ENCODE assay signal across 2 cellular contexts in genomic region chr4:34619531-34620109, GRCh38.
TF ChIP-seq lines count a peak whose summit lies in the region.

No MANE protein-coding gene starts in this region.

TF ChIP-seq in IMR-90, 13 proteins besides CTCF, POLR2A, EP300 and RAD21 (continued from another document):
- no peak for TF ChIP-seq RCOR1 (IDR thresholded peaks at IDR 0.05; ENCODE audit: insufficient replicate concordance, low read length)
- TF ChIP-seq USF2 (IDR thresholded peaks at IDR 0.05; ENCODE audit: low read depth, low read length): no peak

TF ChIP-seq in K562, 482 proteins besides CTCF, POLR2A, EP300 and RAD21 (continued from another document):
- no peak for TF ChIP-seq HDAC3 (IDR thresholded peaks at IDR 0.05; ENCODE audit: borderline replicate concordance, partially characterized antibody)
- no peak for TF ChIP-seq ARID2 (IDR thresholded peaks at IDR 0.05)
- no peak for TF ChIP-seq RAD51 (IDR thresholded peaks at IDR 0.05; ENCODE audit: borderline replicate concordance, low read depth)
- no peak for TF ChIP-seq MTF1 (CRISPR knock-in tag; IDR thresholded peaks at IDR 0.05; ENCODE audit: borderline replicate concordance)
- no peak for TF ChIP-seq SRSF9 (IDR thresholded peaks at IDR 0.05; ENCODE audit: borderline replicate concordance, low read depth, low read length)
- no peak for TF ChIP-seq TAF7 (tag; IDR thresholded peaks at IDR 0.05)
- TF ChIP-seq MAFK (IDR thresholded peaks at IDR 0.05; ENCODE audit: low read length): peak; percentile 47; the same call in 1 of the 2 replicates
- TF ChIP-seq RFX1 (IDR thresholded peaks at IDR 0.05): no peak
- TF ChIP-seq MLLT1 (IDR thresholded peaks at IDR 0.05): no peak
- no peak for TF ChIP-seq ATF3 (IDR thresholded peaks at IDR 0.05)
- no peak for TF ChIP-seq ATF3 (CRISPR knock-in tag; conservative IDR thresholded peaks at IDR 0.05)
- no peak for TF ChIP-seq XRCC3 (IDR thresholded peaks at IDR 0.05)
- no peak for TF ChIP-seq ZNF134 (CRISPR knock-in tag; conservative IDR thresholded peaks at IDR 0.05)
- no peak for TF ChIP-seq ZNF551 (CRISPR knock-in tag; IDR thresholded peaks at IDR 0.05)
- no peak for TF ChIP-seq HNRNPK (IDR thresholded peaks at IDR 0.05; ENCODE audit: low read depth, low read length, poor library complexity, severe bottlenecking)
- no peak for TF ChIP-seq FOXJ2 (tag; IDR thresholded peaks at IDR 0.05)
- TF ChIP-seq MAFF (IDR thresholded peaks at IDR 0.05; ENCODE audit: low read length): peak; percentile 36; the same call in 1 of the 2 replicates
- no peak for TF ChIP-seq ZNF717 (CRISPR knock-in tag; IDR thresholded peaks at IDR 0.05)
- TF ChIP-seq ZNF282 (CRISPR knock-in tag; IDR thresholded peaks at IDR 0.05): no peak
- TF ChIP-seq HNRNPLL (IDR thresholded peaks at IDR 0.05; ENCODE audit: low read depth, low read length, poor library complexity, severe bottlenecking): no peak
- no peak for TF ChIP-seq OTX1 (CRISPR knock-in tag; IDR thresholded peaks at IDR 0.05)
- TF ChIP-seq ILK (tag; IDR thresholded peaks at IDR 0.05; ENCODE audit: borderline replicate concordance, low read depth): no peak
- peak; percentile 46; the same call in 1 of the 2 replicates for TF ChIP-seq ZNF316 (IDR thresholded peaks at IDR 0.05)
- TF ChIP-seq RBM22 (IDR thresholded peaks at IDR 0.05; ENCODE audit: low read depth, low read length, poor library complexity, severe bottlenecking): no peak
- no peak for TF ChIP-seq NR2C1 (IDR thresholded peaks at IDR 0.05)
- no peak for TF ChIP-seq NR2C1 (tag; IDR thresholded peaks at IDR 0.05)
- peak; percentile 43; the same call in 1 of the 2 replicates for TF ChIP-seq MAFG (tag; conservative IDR thresholded peaks at IDR 0.05)
- no peak for TF ChIP-seq KLF16 (IDR thresholded peaks at IDR 0.05)
- TF ChIP-seq ZNF24 (IDR thresholded peaks at IDR 0.05): no peak
